In genomic region chr7:41612798-41613197, GRCh38 we compare ENCODE assay signal across 9 cellular contexts.
"Had no signal": no experiment of that assay in that cellular context is flagged by ENCODE, and none has a peak within 500 bp of the region (broad histone marks: within the 10 kb centered on the region; RNA-seq: fewer than 3 reads in every experiment).

No MANE protein-coding gene starts in this region.

- H3K27ac ChIP-seq: HL-60 had no signal

- H3K4me3 ChIP-seq: HAP-1, K562 had no signal

- ATAC-seq: HCT116, K562 had no signal

- H3K36me3 ChIP-seq: HAP-1 had no signal

- H3K9me3 Mint-ChIP-seq: HFFc6 had no signal

- H3K4me1 ChIP-seq: HAP-1 had no signal

- H3K9me3 ChIP-seq: HAP-1 had no signal

- H3K4me3 Mint-ChIP-seq: HFFc6 had no signal

- DNase-seq: GOT3, H7, HFFc6, IMR-90, KG1 had no signal

- H3K27ac Mint-ChIP-seq: HFFc6 had no signal
